ENCODE assay signal across 12 cellular contexts in genomic region chr10:132546567-132547420, GRCh38. TPM values are rescaled to one million over a fixed set of nuclear protein-coding genes. Genes with fewer than 3 reads are reported as not detected.
DNase-seq lines count a peak whose midpoint lies in the region; ATAC-seq and TF ChIP-seq lines count a peak whose summit lies in the region.
"Had no signal": no experiment of that assay in that cellular context is flagged by ENCODE, and none has a peak within 500 bp of the region (broad histone marks: within the 10 kb centered on the region; RNA-seq: fewer than 3 reads in every experiment).

No MANE protein-coding gene starts in this region.

- no peaks in the 10 kb centered on the region for H3K9me3 ChIP-seq in BLaER1 treated with 17β-estradiol and CSF1 and Interleukin-3, amounts not matched to agents 10 nM and 100 nM (replicated peaks in 1 of 11)
- no peaks in the 10 kb centered on the region for H3K9me3 ChIP-seq in lower lobe of right lung
- H3K9me3 ChIP-seq: Caco-2, testis had no signal

- TF ChIP-seq CTCF in lower lobe of right lung (IDR thresholded peaks at IDR 0.05), result no peak

- peaks cover 50 to 99% (median 77%) of the 10 kb centered on the region in 11 experiments; a peak in 21 of 22 replicates for H4K20me1 ChIP-seq in BLaER1 treated with 17β-estradiol and CSF1 and Interleukin-3, amounts not matched to agents 10 nM and 100 nM

- H3K4me3 ChIP-seq in BLaER1 treated with 17β-estradiol and CSF1 and Interleukin-3, amounts not matched to agents 10 nM and 100 nM, result peak overlapping the region in 7 of 10 experiments; percentile 5 to 46 (median 34); a peak in 7 of 20 replicates
- H3K4me3 ChIP-seq in lower lobe of right lung, result no peak overlapping the region
- H3K4me3 ChIP-seq: testis had no signal

- peak overlapping the region; percentile 76 to 99 (median 96) for H3K4me2 ChIP-seq in BLaER1 treated with 17β-estradiol and CSF1 and Interleukin-3, amounts not matched to agents 10 nM and 100 nM

- H3K27me3 ChIP-seq in BLaER1 treated with 17β-estradiol and CSF1 and Interleukin-3, amounts not matched to agents 10 nM and 100 nM, result peaks cover 0 to 54% (median 0%) of the 10 kb centered on the region in 11 experiments; a peak in 4 of 22 replicates
- H3K27me3 ChIP-seq in lower lobe of right lung (ENCODE audit: low read depth), result no peaks in the 10 kb centered on the region
- H3K27me3 ChIP-seq: testis had no signal

- intact Hi-C loops in lower lobe of right lung (cut with DNase I), result no loop called here

- peak overlapping the region in 10 of 11 experiments; percentile 1 to 78 (median 70); a peak in 18 of 22 replicates for H3K9ac ChIP-seq in BLaER1 treated with 17β-estradiol and CSF1 and Interleukin-3, amounts not matched to agents 10 nM and 100 nM

- peaks cover 0 to 24% (median 5%) of the 10 kb centered on the region in 11 experiments; a peak in 8 of 22 replicates for H3K36me3 ChIP-seq in BLaER1 treated with 17β-estradiol and CSF1 and Interleukin-3, amounts not matched to agents 10 nM and 100 nM
- no peaks in the 10 kb centered on the region for H3K36me3 ChIP-seq in lower lobe of right lung

- peak overlapping the region in 10 of 11 experiments; percentile 12 to 94 (median 79); a peak in 19 of 22 replicates for H3K27ac ChIP-seq in BLaER1 treated with 17β-estradiol and CSF1 and Interleukin-3, amounts not matched to agents 10 nM and 100 nM
- H3K27ac ChIP-seq in lower lobe of right lung, result no peak overlapping the region
- H3K27ac ChIP-seq: testis had no signal

- peak; percentile 30 for ATAC-seq in GM21423 (IDR thresholded peaks at IDR 0.05; ENCODE audit: unreplicated experiment)
- peak; percentile 9 to 23 for ATAC-seq in lower lobe of right lung
- no peak for ATAC-seq in HG02970 (IDR thresholded peaks at IDR 0.05; ENCODE audit: low FRiP score, unreplicated experiment)
- no peak for ATAC-seq in GM21786 (IDR thresholded peaks at IDR 0.05; ENCODE audit: unreplicated experiment)

- peaks cover 69 to 100% (median 96%) of the 10 kb centered on the region in 10 experiments for H3K4me1 ChIP-seq in BLaER1 treated with 17β-estradiol and CSF1 and Interleukin-3, amounts not matched to agents 10 nM and 100 nM
- H3K4me1 ChIP-seq in lower lobe of right lung, result peaks cover 67% of the 10 kb centered on the region
- H3K4me1 ChIP-seq: Caco-2 had no signal

- DNase-seq in UCSD-AML1 (lab: John Stamatoyannopoulos, UW; ENCODE audit: unreplicated experiment) (peak; percentile 49), lower lobe of right lung (no peak), LoVo (ENCODE audit: low spot score) (no peak)
- no peak for DNase-seq in NK-92 treated with Interleukin-12 subunit alpha and Interleukin-12 subunit beta, amount 100 ng/mL, for 24 hours (lab: John Stamatoyannopoulos, UW)
- DNase-seq: activated CD4-positive, alpha-beta T cell treated with anti-CD3 and anti-CD28 coated beads, Interleukin-2, amount 50 U/mL, for 1 hour; midbrain; testis had no signal

RNA-seq across cellular contexts. Expression of gene INPP5A, which starts 9.2 kb away (rescaled TPM):
- total RNA-seq in lower lobe of right lung, result 34.1 TPM

Comparison
In these comparisons a context has a peak if more than half of its experiments do, and no peak if none do; other contexts are left out.
1. ATAC-seq: peak in GM21423 (single experiment) and lower lobe of right lung (2 of 2); none in HG02970 (single experiment) and GM21786 (single experiment).